In the genomic region with DNA sequence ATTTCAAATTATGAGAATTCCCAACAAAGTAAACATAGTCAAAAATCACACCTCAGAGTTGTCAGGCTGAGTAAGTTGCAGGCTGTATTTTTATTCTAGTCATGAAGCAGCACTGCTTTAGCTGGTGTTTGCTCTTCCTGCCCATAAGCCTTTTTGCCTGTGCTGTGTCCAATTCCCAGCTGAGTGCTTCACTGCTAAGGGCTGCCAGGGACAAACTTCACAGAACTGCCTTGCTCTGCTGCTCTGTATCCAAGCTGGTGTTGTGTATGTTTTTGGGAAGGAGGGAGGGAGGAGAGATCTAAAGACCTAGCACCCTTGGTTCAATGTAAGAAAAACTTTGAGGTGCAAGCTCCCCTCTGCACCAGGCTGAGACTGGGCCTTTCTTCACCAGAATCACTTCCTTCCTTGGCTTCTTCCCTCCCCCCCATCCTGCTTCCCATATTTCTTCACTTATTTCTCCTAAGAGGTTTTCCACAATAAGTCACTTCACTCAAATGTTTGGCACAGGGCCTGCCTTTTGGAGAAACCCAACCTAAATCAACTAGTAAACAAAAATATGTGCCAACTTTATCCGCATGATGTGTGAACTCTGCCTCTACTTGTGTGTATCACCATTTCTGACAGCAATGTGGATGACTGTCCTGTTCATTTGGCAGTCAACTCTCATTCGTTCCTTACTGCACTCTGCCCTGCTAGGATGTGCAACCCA, we compare ENCODE assay signal across 8 cellular contexts.
A peak's percentile ranks its signal among the peaks of the same experiment; 100 is the strongest.
DNase-seq lines count a peak whose midpoint lies in the region; ATAC-seq and TF ChIP-seq lines count a peak whose summit lies in the region.

No MANE protein-coding gene starts in this region.

- H3K27me3 ChIP-seq in CD4-positive, alpha-beta T cell (ENCODE audit: control insufficient read depth, insufficient read depth, low read length) = no peaks in the 10 kb centered on the region
- no peaks in the 10 kb centered on the region for H3K27me3 ChIP-seq in Karpas-422 (ENCODE audit: low read length)

- DNase-seq in CD4-positive, alpha-beta T cell = no peak
- peak; percentile 71 for DNase-seq in coronary artery (ENCODE audit: low spot score)
- DNase-seq in naive thymus-derived CD8-positive, alpha-beta T cell = no peak
- DNase-seq in NCI-H2227 treated with DMSO at 0.1 percent for 48 hours (lab: John Stamatoyannopoulos, UW) = no peak
- DNase-seq in Karpas-422 = no peak

- intact Hi-C loops in CD4-positive, alpha-beta T cell (cut with DNase I, micrococcal nuclease) = loop anchor here in 1 of 2 experiments (10.0 kb wide), 1 partner anchor 1114 kb away; no protein-coding TSS in a partner anchor

- H3K79me2 ChIP-seq in Karpas-422 (ENCODE audit: low read length) = peaks cover 6% of the 10 kb centered on the region; the same call in 1 of the 2 replicates

- H3K9me2 ChIP-seq in Karpas-422 (replicated peaks; ENCODE audit: insufficient read depth, low read length) = no peaks in the 10 kb centered on the region

- POLR2A ChIA-PET in CD4-positive, alpha-beta T cell (lab: Charles Lee) = interaction anchor here (1.8 kb wide), 1 partner anchor 319 kb away, joined by 5 read pairs; no protein-coding TSS in a partner anchor
- POLR2A ChIA-PET in naive thymus-derived CD8-positive, alpha-beta T cell (lab: Charles Lee) = no interaction called here

- H3K9ac ChIP-seq in Karpas-422 (ENCODE audit: low read length) = no peak overlapping the region

- H3K4me1 Mint-ChIP-seq in CD4-positive, alpha-beta T cell (ENCODE audit: low read depth) = peaks cover 36% of the 10 kb centered on the region
- H3K4me1 Mint-ChIP-seq in naive thymus-derived CD8-positive, alpha-beta T cell = peaks cover 13 to 18% (median 15%) of the 10 kb centered on the region in 4 donors

- H3K4me2 ChIP-seq in Karpas-422 (ENCODE audit: low read depth, low read length, poor library complexity, severe bottlenecking) = no peak overlapping the region

- H3K27ac Mint-ChIP-seq in CD4-positive, alpha-beta T cell = peak overlapping the region; percentile 21
- peak overlapping the region in 9 of 10 donors; percentile 23 to 85 (median 61) for H3K27ac Mint-ChIP-seq in naive thymus-derived CD8-positive, alpha-beta T cell

- H3K36me3 Mint-ChIP-seq in CD4-positive, alpha-beta T cell (ENCODE audit: low read depth) = peaks cover 97% of the 10 kb centered on the region
- peaks cover 16 to 89% (median 49%) of the 10 kb centered on the region in 3 donors for H3K36me3 Mint-ChIP-seq in naive thymus-derived CD8-positive, alpha-beta T cell

- no peak overlapping the region for H3K27ac ChIP-seq in CD4-positive, alpha-beta T cell (ENCODE audit: low read depth, low read length)
- H3K27ac ChIP-seq in coronary artery (peak overlapping the region; percentile 21 to 58), Karpas-422 (ENCODE audit: low read length) (no peak overlapping the region)

- no peak overlapping the region for H3K4me3 Mint-ChIP-seq in CD4-positive, alpha-beta T cell
- no peak overlapping the region for H3K4me3 Mint-ChIP-seq in naive thymus-derived CD8-positive, alpha-beta T cell

- no peak for ATAC-seq in CD4-positive, alpha-beta T cell (ENCODE audit: poor library complexity)
- ATAC-seq in HG03460 (IDR thresholded peaks at IDR 0.05; ENCODE audit: unreplicated experiment) (peak; percentile 19), GM19397 (IDR thresholded peaks at IDR 0.05; ENCODE audit: unreplicated experiment) (no peak), GM21786 (IDR thresholded peaks at IDR 0.05; ENCODE audit: unreplicated experiment) (no peak)
- no peak for ATAC-seq in naive thymus-derived CD8-positive, alpha-beta T cell

- peaks cover 25% of the 10 kb centered on the region for H3K4me1 ChIP-seq in Karpas-422 (ENCODE audit: low read length)

- CTCF ChIA-PET in CD4-positive, alpha-beta T cell (lab: Charles Lee) = interaction anchor here (1.1 kb wide), 1 partner anchor 10 kb away, joined by 4 read pairs; no protein-coding TSS in a partner anchor

- no peak overlapping the region for H2AFZ ChIP-seq in Karpas-422 (ENCODE audit: low read length)

- H3K4me3 ChIP-seq in coronary artery (peak overlapping the region; percentile 18), Karpas-422 (ENCODE audit: low read length) (no peak overlapping the region)

- no peaks in the 10 kb centered on the region for H3K27me3 Mint-ChIP-seq in CD4-positive, alpha-beta T cell
- H3K27me3 Mint-ChIP-seq in naive thymus-derived CD8-positive, alpha-beta T cell = no peaks in the 10 kb centered on the region

- TF ChIP-seq CTCF in CD4-positive, alpha-beta T cell (IDR thresholded peaks at IDR 0.05) = no peak
- TF ChIP-seq CTCF in coronary artery (IDR thresholded peaks at IDR 0.05) = no peak

- no peaks in the 10 kb centered on the region for H4K20me1 ChIP-seq in Karpas-422 (ENCODE audit: insufficient read depth, low read depth, low read length)

- H3K9me3 Mint-ChIP-seq in CD4-positive, alpha-beta T cell = no peaks in the 10 kb centered on the region
- no peaks in the 10 kb centered on the region for H3K9me3 Mint-ChIP-seq in naive thymus-derived CD8-positive, alpha-beta T cell

- no peaks in the 10 kb centered on the region for H3K9me3 ChIP-seq in CD4-positive, alpha-beta T cell (ENCODE audit: control insufficient read depth, low read length)
- no peaks in the 10 kb centered on the region for H3K9me3 ChIP-seq in Karpas-422 (ENCODE audit: low read length)

- H3K36me3 ChIP-seq in Karpas-422 (ENCODE audit: insufficient read depth, low read length) = peaks cover 59% of the 10 kb centered on the region

Comparison
In these comparisons a context has a peak if more than half of its experiments do, and no peak if none do; other contexts are left out.
1. H3K27ac ChIP-seq: peak in coronary artery (2 of 2); none in CD4-positive, alpha-beta T cell (single experiment) and Karpas-422 (single experiment).